17 cellular contexts compared by ENCODE assay signal in the genomic region with DNA sequence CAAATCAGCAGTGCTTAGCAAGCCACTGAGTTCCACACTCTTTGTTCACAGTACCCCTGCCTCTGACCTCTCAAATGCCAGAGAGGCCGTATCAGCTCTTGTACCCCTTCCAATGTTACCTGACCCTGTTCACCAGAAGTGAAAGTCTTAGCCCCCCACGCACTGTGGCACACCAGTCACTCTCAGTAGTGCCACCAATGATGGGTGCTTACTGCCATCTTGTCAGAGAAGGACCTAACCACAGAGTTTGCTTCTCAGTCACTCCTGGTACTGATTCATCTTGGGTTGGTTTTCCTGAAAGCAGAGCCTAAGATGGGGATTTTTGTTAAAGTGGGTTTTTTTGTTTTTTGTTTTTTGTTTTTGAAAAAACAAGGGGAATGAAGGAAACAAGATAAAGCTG. TPM values are rescaled to one million over a fixed set of nuclear protein-coding genes. Genes with fewer than 3 reads are reported as not detected.
DNase-seq lines count a peak whose midpoint lies in the region; ATAC-seq, FAIRE-seq and TF ChIP-seq lines count a peak whose summit lies in the region.
"Had no signal": no experiment of that assay in that cellular context is flagged by ENCODE, and none has a peak within 500 bp of the region (broad histone marks: within the 10 kb centered on the region; RNA-seq: fewer than 3 reads in every experiment).

No MANE protein-coding gene starts in this region.

- H2BK120ac ChIP-seq in trophoblast cell (ENCODE audit: insufficient read depth, low read length, poor library complexity) = no peak overlapping the region

- no peaks in the 10 kb centered on the region for H3K36me3 ChIP-seq in right lobe of liver
- H3K36me3 ChIP-seq in trophoblast cell (ENCODE audit: control insufficient read depth in 1 of 2, insufficient read depth in 2 of 2, low read length in 2 of 2) = no peaks in the 10 kb centered on the region
- H3K36me3 ChIP-seq: BLaER1 had no signal

- H4K91ac ChIP-seq in trophoblast cell (ENCODE audit: low read depth, low read length) = no peak overlapping the region

- ATAC-seq in GM18868 (IDR thresholded peaks at IDR 0.05; ENCODE audit: unreplicated experiment) (peak; percentile 93), HG02623 (IDR thresholded peaks at IDR 0.05; ENCODE audit: unreplicated experiment) (peak; percentile 86), right lobe of liver (no peak), GM21528 (IDR thresholded peaks at IDR 0.05; ENCODE audit: low FRiP score, unreplicated experiment) (no peak)
- ATAC-seq: foreskin keratinocyte, K562 had no signal

- TF ChIP-seq POLR2A in GM12891 (IDR thresholded peaks at IDR 0.05; ENCODE audit: low read depth, low read length) (no peak), right lobe of liver (IDR thresholded peaks at IDR 0.05) (no peak)

- WGBS in right lobe of liver (ENCODE audit: insufficient coverage, low coverage, low lambda C conversion rate, missing lambda C conversion rate) = 81% methylated on average over 2 of the region's 2 CpGs
- WGBS in trophoblast cell (ENCODE audit: extremely low coverage, insufficient coverage, insufficient read length) = no CpG with 5 or more reads among the region's 2 CpGs

- no peaks in the 10 kb centered on the region for H3K79me2 ChIP-seq in trophoblast cell (ENCODE audit: control insufficient read depth, insufficient read depth, low read length, poor library complexity)

- no peak overlapping the region for H3K4me2 ChIP-seq in trophoblast cell (ENCODE audit: low read length)
- H3K4me2 ChIP-seq: BLaER1 had no signal

- peak; percentile 20 for FAIRE-seq in GM12891 (lab: Jason Lieb, UNC)
- FAIRE-seq: H1, K562 had no signal

- H3K4me1 ChIP-seq in right lobe of liver (peaks cover 0 to 8% (median 2%) of the 10 kb centered on the region in 4 donors), trophoblast cell (ENCODE audit: control insufficient read depth in 1 of 2, insufficient read depth in 2 of 2, low read length in 2 of 2) (peaks cover 0 to 3% of the 10 kb centered on the region in 2 experiments)
- H3K4me1 ChIP-seq: foreskin keratinocyte had no signal

- intact Hi-C loops in right lobe of liver (cut with DNase I) = no loop called here

- H3K9me3 ChIP-seq in right lobe of liver (no peaks in the 10 kb centered on the region), trophoblast cell (ENCODE audit: insufficient read depth, low read depth, low read length) (no peaks in the 10 kb centered on the region)
- H3K9me3 ChIP-seq: BLaER1 had no signal

- no peak overlapping the region for H4K8ac ChIP-seq in trophoblast cell (ENCODE audit: low read depth, low read length)

- H3K4me3 ChIP-seq in right lobe of liver = no peak overlapping the region
- no peak overlapping the region for H3K4me3 ChIP-seq in trophoblast cell (ENCODE audit: low read depth, low read length)
- H3K4me3 ChIP-seq: BLaER1, K562 had no signal

- no peak overlapping the region for H2AFZ ChIP-seq in trophoblast cell (ENCODE audit: insufficient read depth, low read length, poor library complexity)

- no peaks in the 10 kb centered on the region for H3K27me3 ChIP-seq in right lobe of liver
- no peaks in the 10 kb centered on the region for H3K27me3 ChIP-seq in trophoblast cell (ENCODE audit: insufficient read depth, low read length)
- H3K27me3 ChIP-seq: BLaER1 had no signal

- H2BK12ac ChIP-seq in trophoblast cell (ENCODE audit: low read length) = no peak overlapping the region

- H3K9ac ChIP-seq in trophoblast cell (ENCODE audit: low read length) = no peak overlapping the region
- H3K9ac ChIP-seq: BLaER1 had no signal

- no peak overlapping the region for H4K12ac ChIP-seq in trophoblast cell (ENCODE audit: low read depth, low read length)

- no peak overlapping the region for H2BK5ac ChIP-seq in trophoblast cell (ENCODE audit: low read depth, low read length, poor library complexity)

- TF ChIP-seq CTCF in right lobe of liver (IDR thresholded peaks at IDR 0.05) = no peak

- no peak overlapping the region for H3K14ac ChIP-seq in trophoblast cell (ENCODE audit: low read length)

- no peak overlapping the region for H3K18ac ChIP-seq in trophoblast cell (ENCODE audit: low read length)

- no peak overlapping the region for H3K4ac ChIP-seq in trophoblast cell (ENCODE audit: low read depth, low read length)

- H3K27ac ChIP-seq in right lobe of liver (no peak overlapping the region), trophoblast cell (ENCODE audit: low read depth, low read length) (no peak overlapping the region)
- H3K27ac ChIP-seq: BLaER1, foreskin keratinocyte, RWPE1 had no signal

- no peak overlapping the region for H3K23ac ChIP-seq in trophoblast cell (ENCODE audit: low read length)

- H2AK5ac ChIP-seq in trophoblast cell (ENCODE audit: low read length) = no peak overlapping the region

- DNase-seq in GM12891 (ENCODE audit: insufficient read length, low spot score) (no peak), right lobe of liver (no peak), LoVo (ENCODE audit: low spot score) (no peak), trophoblast cell (no peak)
- DNase-seq in activated T-cell treated with anti-CD3 and anti-CD28 coated beads, Interleukin-2, amount 50 U/mL, for 48 hours = peak; percentile 65 to 71
- DNase-seq: midbrain, NCI-H1694, NCI-H524 treated with DMSO at 0.1 percent for 48 hours, posterior cingulate gyrus had no signal

- no peaks in the 10 kb centered on the region for H3K79me1 ChIP-seq in trophoblast cell (ENCODE audit: low read length)

TF ChIP-seq in GM12891, 5 proteins besides CTCF, POLR2A, EP300 and RAD21:
- TF ChIP-seq POU2F2 (IDR thresholded peaks at IDR 0.05; ENCODE audit: low read depth, low read length) = no peak

RNA-seq across cellular contexts. Expression of a gene that starts 28.8 kb away (rescaled TPM):
- polyA plus RNA-seq in GM12891 (2012; ENCODE audit: low read depth, missing spikeins) = 8.0 TPM
- total RNA-seq in right lobe of liver = 10 to 100 TPM; 30.1 to 85.4 (median 46.3) TPM
- polyA plus RNA-seq in trophoblast cell (2013) = 23.9 and 24.3 TPM in 2 replicates

Comparison
In these comparisons a context has a peak if more than half of its experiments do, and no peak if none do; other contexts are left out.
1. DNase-seq: peak in activated T-cell treated with anti-CD3 and anti-CD28 coated beads, Interleukin-2, amount 50 U/mL, for 48 hours (2 of 2); none in GM12891 (single experiment), right lobe of liver (0 of 3), LoVo (single experiment) and trophoblast cell (0 of 2).
2. ATAC-seq: peak in GM18868 (single experiment) and HG02623 (single experiment); none in right lobe of liver (0 of 4) and GM21528 (single experiment).